Comparison of ENCODE assay signal across 8 cellular contexts in genomic region chr19:10565028-10565566, GRCh38. TPM values are rescaled to one million over a fixed set of nuclear protein-coding genes. Genes with fewer than 3 reads are reported as not detected.
DNase-seq lines count a peak whose midpoint lies in the region; ATAC-seq, FAIRE-seq and TF ChIP-seq lines count a peak whose summit lies in the region.

No MANE protein-coding gene starts in this region.

- H2BK5ac ChIP-seq in H1 (ENCODE audit: low read depth, low read length): peak overlapping the region; percentile 88; the same call in 1 of the 2 replicates

- peaks cover 0 to 10% of the 10 kb centered on the region in 2 experiments; a peak in 2 of 4 replicates for H3K79me2 ChIP-seq in H1 (ENCODE audit: control insufficient read depth in 1 of 2, insufficient read depth in 2 of 2, low read length in 2 of 2)

- peak overlapping the region; percentile 41 for H2BK120ac ChIP-seq in H1 (replicated peaks; ENCODE audit: low read depth, low read length)

- peaks cover 18% of the 10 kb centered on the region for H3K23me2 ChIP-seq in H1 (ENCODE audit: low read depth, low read length)

- no peak overlapping the region for H2AFZ ChIP-seq in H1 (ENCODE audit: low read length)

- peak overlapping the region; percentile 92 for H3K56ac ChIP-seq in H1 (replicated peaks; ENCODE audit: insufficient read length, low read depth, low read length)

- H3K4me3 ChIP-seq in H1 (ENCODE audit: extremely low read depth in 1 of 4, insufficient read depth in 2 of 4, low read depth in 3 of 4, low read length in 4 of 4) (peak overlapping the region; percentile 73 to 82 (median 77)), muscle layer of colon (ENCODE audit: low read depth in 1 of 2, low read length in 2 of 2) (peak overlapping the region; percentile 79 to 89), tibial artery (peak overlapping the region; percentile 91 to 94)

- TF ChIP-seq CTCF in H1 (IDR thresholded peaks at IDR 0.05; ENCODE audit: control extremely low read depth in 1 of 3, insufficient read depth in 1 of 3, low read depth in 1 of 3, low read length in 3 of 3) (peak in 2 of 3 experiments; percentile 24 to 29; a peak in 3 of 4 replicates), tibial artery (IDR thresholded peaks at IDR 0.05) (peak in 1 of 2 experiments; percentile 8)

- H3K27me3 ChIP-seq in H1 (replicated peaks in 1 of 4; ENCODE audit: control insufficient read depth in 3 of 4, extremely low read depth in 1 of 4, insufficient read depth in 3 of 4, low read length in 3 of 4) (peaks cover 0 to 10% (median 7%) of the 10 kb centered on the region in 4 experiments; a peak in 4 of 7 replicates), muscle layer of colon (ENCODE audit: control insufficient read depth in 1 of 2, insufficient read depth in 2 of 2, low read length in 2 of 2) (no peaks in the 10 kb centered on the region), tibial artery (no peaks in the 10 kb centered on the region)

- peak overlapping the region; percentile 95 for H3K18ac ChIP-seq in H1 (ENCODE audit: extremely low read depth, low read length)

- CTCF ChIA-PET in H1 (lab: Charles Lee; ENCODE audit: partially characterized antibody): interaction anchor here (0.5 to 2.3 kb wide), 2 partner anchors 10 to 76 kb away, joined by 3 to 10 read pairs; no protein-coding TSS in a partner anchor

- peaks cover 5 to 29% (median 12%) of the 10 kb centered on the region in 4 experiments; a peak in 7 of 8 replicates for H3K36me3 ChIP-seq in H1 (ENCODE audit: control insufficient read depth in 2 of 4, insufficient read depth in 4 of 4, low read length in 3 of 4)
- H3K36me3 ChIP-seq in muscle layer of colon (ENCODE audit: insufficient read depth, low read length): peaks cover 8% of the 10 kb centered on the region
- H3K36me3 ChIP-seq in tibial artery: peaks cover 9 to 29% (median 13%) of the 10 kb centered on the region in 3 donors

- H3K27ac ChIP-seq in H1 (ENCODE audit: low read depth, low read length) (peak overlapping the region; percentile 68; the same call in 1 of the 2 replicates), muscle layer of colon (ENCODE audit: low read depth, low read length) (peak overlapping the region; percentile 95), tibial artery (peak overlapping the region; percentile 91 to 92)

- no peak for TF ChIP-seq RAD21 in H1 (IDR thresholded peaks at IDR 0.05 in 1 of 2, conservative IDR thresholded peaks at IDR 0.05 in 1 of 2; ENCODE audit: low read depth in 2 of 2, low read length in 2 of 2)

- H4K20me1 ChIP-seq in H1 (replicated peaks in 1 of 2; ENCODE audit: control insufficient read depth in 1 of 2, insufficient read depth in 2 of 2, low read length in 2 of 2): peaks cover 0 to 6% of the 10 kb centered on the region in 2 experiments

- intact Hi-C loops in tibial artery (cut with DNase I; ENCODE audit: low total_unique reads): loop anchor here (5.0 to 10.0 kb wide), 2 partner anchors 63 to 160 kb away; partner anchors contain the start of genes CDC37 and KEAP1

- no peak overlapping the region for H2BK12ac ChIP-seq in H1 (ENCODE audit: low read depth, low read length)

- ATAC-seq in GM21576 (IDR thresholded peaks at IDR 0.05; ENCODE audit: unreplicated experiment): no peak

- peak overlapping the region; percentile 79 for H4K5ac ChIP-seq in H1 (ENCODE audit: insufficient read length, low read depth, low read length)

- H3K14ac ChIP-seq in H1 (ENCODE audit: insufficient read length): no peak overlapping the region

- DNase-seq in DMS53 (lab: John Stamatoyannopoulos, UW) (peak; percentile 49), DMS53 treated with DMSO at 0.1 percent for 48 hours (lab: John Stamatoyannopoulos, UW; ENCODE audit: unreplicated experiment) (no peak), NCI-H1092 (lab: John Stamatoyannopoulos, UW) (peak; percentile 25), H1 (ENCODE audit: low read depth in 1 of 2, low spot score in 2 of 2) (no peak), tibial artery (peak; percentile 45 to 76)
- DNase-seq in activated CD4-positive, alpha-beta T cell treated with anti-CD3 and anti-CD28 coated beads, Interleukin-2, amount 50 U/mL, for 48 hours: peak; percentile 60 to 69

- peaks cover 4% of the 10 kb centered on the region; the same call in 1 of the 2 replicates for H3K79me1 ChIP-seq in H1 (ENCODE audit: low read depth, low read length)

- no peak overlapping the region for H3K23ac ChIP-seq in H1 (ENCODE audit: insufficient read length)

- no peaks in the 10 kb centered on the region for H3K9me3 ChIP-seq in H1 (ENCODE audit: insufficient read depth in 2 of 2, low read depth in 1 of 2, low read length in 1 of 2)
- no peaks in the 10 kb centered on the region for H3K9me3 ChIP-seq in muscle layer of colon (ENCODE audit: low read length)
- H3K9me3 ChIP-seq in tibial artery: no peaks in the 10 kb centered on the region

- H3K4me2 ChIP-seq in H1 (ENCODE audit: insufficient read depth in 1 of 2, low read depth in 2 of 2, low read length in 2 of 2): peak overlapping the region; percentile 76 to 80

- H4K91ac ChIP-seq in H1 (replicated peaks; ENCODE audit: insufficient read length, low read length): peak overlapping the region; percentile 54

- 8% methylated on average over 9 of the region's 10 CpGs; no CpG with 5 or more reads in 1 of the 2 experiments for WGBS in H1 (ENCODE audit: extremely low coverage in 1 of 2, insufficient coverage in 1 of 2, insufficient read length in 1 of 2, insufficient replicate concordance in 2 of 2, low coverage in 1 of 2, low lambda C conversion rate in 2 of 2, missing lambda C conversion rate in 1 of 2), 2 experiments

- H3K9ac ChIP-seq in H1 (replicated peaks in 1 of 4; ENCODE audit: extremely low read depth in 1 of 4, low read depth in 3 of 4, low read length in 3 of 4) (peak overlapping the region in 3 of 4 experiments; percentile 72 to 86 (median 85); a peak in 6 of 7 replicates), muscle layer of colon (ENCODE audit: low read length) (peak overlapping the region; percentile 65)

- POLR2A ChIA-PET in H1 (lab: Charles Lee; ENCODE audit: partially characterized antibody): interaction anchor here (0.5 kb wide), 1 partner anchor 19 kb away, joined by 4 read pairs; no protein-coding TSS in a partner anchor

- H3K4me1 ChIP-seq in H1 (replicated peaks in 1 of 4; ENCODE audit: control insufficient read depth in 3 of 4, insufficient read depth in 4 of 4, low read length in 3 of 4) (peaks cover 0 to 19% (median 9%) of the 10 kb centered on the region in 4 experiments; a peak in 6 of 7 replicates), muscle layer of colon (ENCODE audit: insufficient read depth, low read length) (peaks cover 32% of the 10 kb centered on the region), tibial artery (peaks cover 0 to 42% (median 32%) of the 10 kb centered on the region in 4 donors)

- H2AK5ac ChIP-seq in H1 (ENCODE audit: low read depth, low read length): no peak overlapping the region; the same call in 1 of the 2 replicates

- H2BK15ac ChIP-seq in H1 (ENCODE audit: low read length): no peak overlapping the region

- peak overlapping the region; percentile 91 for H4K8ac ChIP-seq in H1 (ENCODE audit: extremely low read depth, insufficient read depth, low read length)

- H2BK20ac ChIP-seq in H1 (ENCODE audit: low read length): no peak overlapping the region

- TF ChIP-seq EP300 in H1 (IDR thresholded peaks at IDR 0.05; ENCODE audit: borderline replicate concordance in 1 of 2, low read depth in 2 of 2, low read length in 2 of 2): no peak

- TF ChIP-seq POLR2A in H1 (IDR thresholded peaks at IDR 0.05; ENCODE audit: control extremely low read depth in 1 of 2, low read depth in 2 of 2, low read length in 2 of 2): no peak

- FAIRE-seq in H1 (lab: Jason Lieb, UNC): no peak

- no peak overlapping the region for H3K4ac ChIP-seq in H1 (replicated peaks; ENCODE audit: insufficient read length, low read depth, low read length)

RNA-seq across cellular contexts. Expression of gene KRI1, which starts 0.7 kb away (rescaled TPM):
- 45.2 and 50.1 TPM in 2 replicates for total RNA-seq in H1 (2021; fragmentation: NEBNext Ultra II Directional; extraction: Animal tissue kit (Norgen Biotek cat#: 25700))
- 14.2 and 19.4 TPM in 2 replicates for polyA plus RNA-seq in H1 (2011; rRNA removed)
- 33.2 TPM for polyA plus RNA-seq in H1 (2011; cell fraction: cytosol; rRNA removed)
- 150 TPM for polyA plus RNA-seq in H1 (2011; cell fraction: nucleus; rRNA removed)
- 44.9 to 63.2 TPM (median 53.9 TPM) in 4 replicates for polyA plus RNA-seq in H1 (2012, experiment 1 of 2)
- polyA plus RNA-seq in H1 (2012, experiment 2 of 2): 23.4 TPM
- polyA plus RNA-seq in H1 (2013, experiment 1 of 2): 28.4 TPM
- polyA plus RNA-seq in H1 (2013, experiment 2 of 2): 25.8 TPM
- polyA minus RNA-seq in H1 (2011; rRNA and poly(A)+ RNA removed): 7.6 and 14.2 TPM in 2 replicates
- polyA minus RNA-seq in H1 (2011; cell fraction: cytosol; rRNA and poly(A)+ RNA removed): 31.2 TPM
- polyA minus RNA-seq in H1 (2011; cell fraction: nucleus; rRNA and poly(A)+ RNA removed): 36.1 TPM

RNA-seq across cellular contexts. Expression of gene CDKN2D, which starts 3.7 kb away (rescaled TPM):
- total RNA-seq in H1 (2021; fragmentation: NEBNext Ultra II Directional; extraction: Animal tissue kit (Norgen Biotek cat#: 25700)): 2.6 and 3.0 TPM in 2 replicates
- 4.0 and 4.2 TPM in 2 replicates for polyA plus RNA-seq in H1 (2011; rRNA removed)
- 4.6 TPM for polyA plus RNA-seq in H1 (2011; cell fraction: cytosol; rRNA removed)
- 2.4 TPM for polyA plus RNA-seq in H1 (2011; cell fraction: nucleus; rRNA removed)
- polyA plus RNA-seq in H1 (2012, experiment 1 of 2): 2.8 to 4.1 TPM (median 2.9 TPM) in 4 replicates
- 2.1 TPM for polyA plus RNA-seq in H1 (2012, experiment 2 of 2)
- 1.4 TPM for polyA plus RNA-seq in H1 (2013, experiment 1 of 2)
- polyA plus RNA-seq in H1 (2013, experiment 2 of 2): 1.3 TPM
- polyA minus RNA-seq in H1 (2011; rRNA and poly(A)+ RNA removed): 0.91 and 0.93 TPM in 2 replicates
- polyA minus RNA-seq in H1 (2011; cell fraction: cytosol; rRNA and poly(A)+ RNA removed): 1.8 TPM
- polyA minus RNA-seq in H1 (2011; cell fraction: nucleus; rRNA and poly(A)+ RNA removed): 1.1 TPM

RNA-seq across cellular contexts. Expression of gene ATG4D, which starts 21.4 kb away (rescaled TPM):
- 43.7 and 51.4 TPM in 2 replicates for total RNA-seq in H1 (2021; fragmentation: NEBNext Ultra II Directional; extraction: Animal tissue kit (Norgen Biotek cat#: 25700))
- polyA plus RNA-seq in H1 (2011; rRNA removed): 39.6 and 68.7 TPM in 2 replicates
- 38.0 TPM for polyA plus RNA-seq in H1 (2011; cell fraction: cytosol; rRNA removed)
- polyA plus RNA-seq in H1 (2011; cell fraction: nucleus; rRNA removed): 60.1 TPM
- polyA plus RNA-seq in H1 (2012, experiment 1 of 2): 43.5 to 57.9 TPM (median 44.9 TPM) in 4 replicates
- polyA plus RNA-seq in H1 (2012, experiment 2 of 2): 64.1 TPM
- 33.0 TPM for polyA plus RNA-seq in H1 (2013, experiment 1 of 2)
- polyA plus RNA-seq in H1 (2013, experiment 2 of 2): 29.6 TPM
- polyA minus RNA-seq in H1 (2011; rRNA and poly(A)+ RNA removed): 19.1 and 31.9 TPM in 2 replicates
- 38.1 TPM for polyA minus RNA-seq in H1 (2011; cell fraction: cytosol; rRNA and poly(A)+ RNA removed)
- 26.4 TPM for polyA minus RNA-seq in H1 (2011; cell fraction: nucleus; rRNA and poly(A)+ RNA removed)

RNA-seq across cellular contexts. Expression of gene AP1M2, which starts 22.0 kb away (rescaled TPM):
- total RNA-seq in H1 (2021; fragmentation: NEBNext Ultra II Directional; extraction: Animal tissue kit (Norgen Biotek cat#: 25700)): 140 and 141 TPM in 2 replicates
- 161 and 205 TPM in 2 replicates for polyA plus RNA-seq in H1 (2011; rRNA removed)
- polyA plus RNA-seq in H1 (2011; cell fraction: cytosol; rRNA removed): 177 TPM
- 187 TPM for polyA plus RNA-seq in H1 (2011; cell fraction: nucleus; rRNA removed)
- polyA plus RNA-seq in H1 (2012, experiment 1 of 2): 84.6 to 161 TPM (median 155 TPM) in 4 replicates
- 267 TPM for polyA plus RNA-seq in H1 (2012, experiment 2 of 2)
- polyA plus RNA-seq in H1 (2013, experiment 1 of 2): 62.8 TPM
- 59.0 TPM for polyA plus RNA-seq in H1 (2013, experiment 2 of 2)
- 247 and 253 TPM in 2 replicates for polyA minus RNA-seq in H1 (2011; rRNA and poly(A)+ RNA removed)
- polyA minus RNA-seq in H1 (2011; cell fraction: cytosol; rRNA and poly(A)+ RNA removed): 115 TPM
- 78.3 TPM for polyA minus RNA-seq in H1 (2011; cell fraction: nucleus; rRNA and poly(A)+ RNA removed)

RNA-seq across cellular contexts. Expression of gene S1PR5, which starts 47.9 kb away (rescaled TPM):
- total RNA-seq in H1 (2021; fragmentation: NEBNext Ultra II Directional; extraction: Animal tissue kit (Norgen Biotek cat#: 25700)): 8.6 and 8.7 TPM in 2 replicates
- 2.4 and 3.6 TPM in 2 replicates for polyA plus RNA-seq in H1 (2011; rRNA removed)
- 2.7 TPM for polyA plus RNA-seq in H1 (2011; cell fraction: cytosol; rRNA removed)
- 2.3 TPM for polyA plus RNA-seq in H1 (2011; cell fraction: nucleus; rRNA removed)
- polyA plus RNA-seq in H1 (2012, experiment 1 of 2): 2.7 to 3.3 TPM (median 2.9 TPM) in 4 replicates
- 2.2 TPM for polyA plus RNA-seq in H1 (2012, experiment 2 of 2)
- 14.0 TPM for polyA plus RNA-seq in H1 (2013, experiment 1 of 2)
- 16.1 TPM for polyA plus RNA-seq in H1 (2013, experiment 2 of 2)
- polyA minus RNA-seq in H1 (2011; rRNA and poly(A)+ RNA removed): 0.46 and 0.63 TPM in 2 replicates
- polyA minus RNA-seq in H1 (2011; cell fraction: cytosol; rRNA and poly(A)+ RNA removed): 1.8 TPM
- 2.0 TPM for polyA minus RNA-seq in H1 (2011; cell fraction: nucleus; rRNA and poly(A)+ RNA removed)

Comparison
In these comparisons a context has a peak if more than half of its experiments do, and no peak if none do; other contexts are left out.
1. DNase-seq: peak in DMS53 (single experiment), NCI-H1092 (single experiment), activated CD4-positive, alpha-beta T cell treated with anti-CD3 and anti-CD28 coated beads, Interleukin-2, amount 50 U/mL, for 48 hours (2 of 2) and tibial artery (2 of 2); none in DMS53 treated with DMSO at 0.1 percent for 48 hours (single experiment) and H1 (0 of 2).
2. Peak in every context shown above with its lines, with median percentiles within 50 percentile points of each other: H3K27ac ChIP-seq and H3K4me3 ChIP-seq.